12 cellular contexts compared by ENCODE assay signal in genomic region chr6:137637161-137637560, GRCh38.
DNase-seq lines count a peak whose midpoint lies in the region; ATAC-seq and TF ChIP-seq lines count a peak whose summit lies in the region.
"Had no signal": no experiment of that assay in that cellular context is flagged by ENCODE, and none has a peak within 500 bp of the region (broad histone marks: within the 10 kb centered on the region; RNA-seq: fewer than 3 reads in every experiment).

No MANE protein-coding gene starts in this region.

- H3K4me3 ChIP-seq in PC-3 (ENCODE audit: low read length) (no peak overlapping the region), fibroblast of pulmonary artery (replicated peaks; ENCODE audit: low read depth, low read length) (no peak overlapping the region), tibial nerve (no peak overlapping the region)

- no peak for TF ChIP-seq CTCF in PC-3 (conservative IDR thresholded peaks at IDR 0.05; ENCODE audit: low read depth, low read length)
- TF ChIP-seq CTCF in fibroblast of pulmonary artery (IDR thresholded peaks at IDR 0.05; ENCODE audit: low read length, missing control alignments), result no peak
- TF ChIP-seq CTCF in tibial nerve (IDR thresholded peaks at IDR 0.05), result no peak

- no peak overlapping the region for H3K4me2 ChIP-seq in PC-3 (ENCODE audit: low read length)

- H3K36me3 ChIP-seq in PC-3 (ENCODE audit: low read depth, low read length) (no peaks in the 10 kb centered on the region; the same call in 1 of the 2 replicates), tibial nerve (no peaks in the 10 kb centered on the region)

- no peaks in the 10 kb centered on the region for H3F3A ChIP-seq in PC-3 (ENCODE audit: low read length, unreplicated experiment)

- H3K79me2 ChIP-seq in PC-3 (ENCODE audit: low read length), result no peaks in the 10 kb centered on the region

- no peak overlapping the region for H3K9ac ChIP-seq in PC-3 (ENCODE audit: low read length)

- BruUV-seq in PC-3 (replicated peaks; lab: Mats Ljungman, UMichigan), result no TSS peak

- 9 to 10% methylated on average over 1 of the region's 1 CpG for WGBS in tibial nerve, 2 donors

- H3K27ac ChIP-seq in PC-3 (ENCODE audit: low read length), result no peak overlapping the region
- H3K27ac ChIP-seq in tibial nerve, result peak overlapping the region in 1 of 4 donors; percentile 8
- H3K27ac ChIP-seq: 22Rv1 had no signal

- H3K9me2 ChIP-seq in PC-3 (replicated peaks; ENCODE audit: low read length), result no peaks in the 10 kb centered on the region

- no peaks in the 10 kb centered on the region for H4K20me1 ChIP-seq in PC-3 (ENCODE audit: low read length)

- H3K27me3 ChIP-seq in PC-3 (ENCODE audit: low read length) (no peaks in the 10 kb centered on the region), tibial nerve (no peaks in the 10 kb centered on the region)

- no peaks in the 10 kb centered on the region for H3K4me1 ChIP-seq in PC-3 (ENCODE audit: insufficient read depth, low read length)
- peaks cover 0 to 17% (median 2%) of the 10 kb centered on the region in 4 donors for H3K4me1 ChIP-seq in tibial nerve

- DNase-seq in DMS53 (lab: John Stamatoyannopoulos, UW) (peak; percentile 8), DMS53 treated with DMSO at 0.1 percent for 48 hours (lab: John Stamatoyannopoulos, UW; ENCODE audit: unreplicated experiment) (no peak), PC-3 (peak; percentile 57), fibroblast of pulmonary artery (ENCODE audit: low read depth) (peak; percentile 98), tibial nerve (ENCODE audit: low spot score in 2 of 2) (peak in 1 of 2 donors; percentile 68), NCI-H146 treated with DMSO at 0.1 percent for 48 hours (lab: John Stamatoyannopoulos, UW; ENCODE audit: unreplicated experiment) (no peak), DMS153 treated with DMSO at 0.1 percent for 48 hours (lab: John Stamatoyannopoulos, UW; ENCODE audit: unreplicated experiment) (no peak)
- no peak for DNase-seq in stimulated activated naive CD8-positive, alpha-beta T cell treated with anti-CD3 and anti-CD28 coated beads, Interleukin-15, Interleukin-2, amounts not matched to agents 100 U/mL and 50 U/mL, for 24 hours
- DNase-seq: activated CD4-positive, alpha-beta T cell treated with anti-CD3 and anti-CD28 coated beads for 4 hours; effector CD8-positive, alpha-beta T cell; NCI-H1436 treated with DMSO at 0.1 percent for 48 hours had no signal

- H2AFZ ChIP-seq in PC-3 (ENCODE audit: low read length), result no peak overlapping the region

- ATAC-seq in PC-3, result no peak
- no peak for ATAC-seq in stimulated activated naive CD8-positive, alpha-beta T cell treated with anti-CD3 and anti-CD28 coated beads, Interleukin-15, Interleukin-2, amounts not matched to agents 100 U/mL and 50 U/mL, for 24 hours

- intact Hi-C loops in PC-3 (cut with micrococcal nuclease), result no loop called here

- POLR2A ChIA-PET in PC-3 (lab: Charles Lee; ENCODE audit: unreplicated experiment), result no interaction called here

- no peak for TF ChIP-seq POLR2A in tibial nerve (IDR thresholded peaks at IDR 0.05)

- TF ChIP-seq EP300 in tibial nerve (IDR thresholded peaks at IDR 0.05), result peak; percentile 60 to 82

- H3K9me3 ChIP-seq in PC-3 (ENCODE audit: low read length), result no peaks in the 10 kb centered on the region
- no peaks in the 10 kb centered on the region for H3K9me3 ChIP-seq in tibial nerve

- CTCF ChIA-PET in PC-3 (lab: Charles Lee), result no interaction called here

Comparison
In these comparisons a context has a peak if more than half of its experiments do, and no peak if none do; other contexts are left out.
1. DNase-seq: peak in DMS53 (single experiment), PC-3 (single experiment) and fibroblast of pulmonary artery (single experiment); none in DMS53 treated with DMSO at 0.1 percent for 48 hours (single experiment), NCI-H146 treated with DMSO at 0.1 percent for 48 hours (single experiment), DMS153 treated with DMSO at 0.1 percent for 48 hours (single experiment) and stimulated activated naive CD8-positive, alpha-beta T cell treated with anti-CD3 and anti-CD28 coated beads, Interleukin-15, Interleukin-2, amounts not matched to agents 100 U/mL and 50 U/mL, for 24 hours (single experiment).